In genomic region chr2:219293736-219294201, GRCh38 we compare ENCODE assay signal across 10 cellular contexts. TPM values are rescaled to one million over a fixed set of nuclear protein-coding genes. Genes with fewer than 3 reads are reported as not detected.
DNase-seq lines count a peak whose midpoint lies in the region; ATAC-seq, FAIRE-seq and TF ChIP-seq lines count a peak whose summit lies in the region.
"Had no signal": no experiment of that assay in that cellular context is flagged by ENCODE, and none has a peak within 500 bp of the region (broad histone marks: within the 10 kb centered on the region; RNA-seq: fewer than 3 reads in every experiment).

No MANE protein-coding gene starts in this region.

- H2BK120ac ChIP-seq in H9 (ENCODE audit: low read depth, low read length, poor library complexity, severe bottlenecking): no peak overlapping the region

- peaks cover 6% of the 10 kb centered on the region for H3K23me2 ChIP-seq in H9 (ENCODE audit: insufficient read length, low read depth, low read length, poor library complexity, severe bottlenecking)

- H2BK5ac ChIP-seq in H9 (ENCODE audit: insufficient read length, low read length): no peak overlapping the region

- H3K4me1 Mint-ChIP-seq in H9 (peaks cover 10 to 13% of the 10 kb centered on the region in 2 experiments), astrocyte (ENCODE audit: low read depth, unreplicated experiment) (peaks cover 1% of the 10 kb centered on the region), natural killer cell (peaks cover 6 to 17% of the 10 kb centered on the region in 2 donors)

- no peak overlapping the region for H2AK5ac ChIP-seq in H9 (ENCODE audit: insufficient read length, low read length)

- H3K27me3 ChIP-seq in H9 (ENCODE audit: insufficient read depth, low read length): no peaks in the 10 kb centered on the region; the same call in 1 of the 2 replicates
- no peaks in the 10 kb centered on the region for H3K27me3 ChIP-seq in astrocyte (ENCODE audit: insufficient read depth, low read length)
- H3K27me3 ChIP-seq in MM.1S (replicated peaks; ENCODE audit: insufficient read depth, low read length): peaks cover 24% of the 10 kb centered on the region

- no peak overlapping the region for H2BK12ac ChIP-seq in H9 (ENCODE audit: insufficient read length, low read depth, low read length)

- no peak overlapping the region for H2BK20ac ChIP-seq in H9 (ENCODE audit: low read depth, low read length, poor library complexity, severe bottlenecking)

- H3T11ph ChIP-seq in H9 (ENCODE audit: low read length): no peak overlapping the region

- CTCF ChIA-PET in A549 (lab: Yijun Ruan, JAX): interaction anchor here (0.7 to 16.3 kb wide), 22 partner anchors 9 to 235 kb away, joined by 3 to 540 read pairs (median 16); partner anchors contain the start of genes ABCB6, ANKZF1, ATG9A and CNPPD1

- 92% methylated on average over 5 of the region's 5 CpGs for WGBS in A549 (ENCODE audit: missing lambda C conversion rate)
- WGBS in H9 (ENCODE audit: extremely low coverage, insufficient read length, low lambda C conversion rate): no CpG with 5 or more reads among the region's 5 CpGs

- ATAC-seq in A549: no peak
- ATAC-seq in natural killer cell: no peak
- no peak for ATAC-seq in HG03045 (IDR thresholded peaks at IDR 0.05; ENCODE audit: unreplicated experiment)

- no peaks in the 10 kb centered on the region for H3K9me3 ChIP-seq in A549
- H3K9me3 ChIP-seq in H9 (ENCODE audit: control insufficient read depth, low read depth, low read length): no peaks in the 10 kb centered on the region
- H3K9me3 ChIP-seq in astrocyte (ENCODE audit: insufficient read depth, low read depth, low read length): no peaks in the 10 kb centered on the region
- no peaks in the 10 kb centered on the region for H3K9me3 ChIP-seq in MM.1S (replicated peaks; ENCODE audit: insufficient read depth, low read length)

- intact Hi-C loops in natural killer cell (cut with micrococcal nuclease): no loop called here

- no peak for TF ChIP-seq EP300 in A549 (IDR thresholded peaks at IDR 0.05)

- no peak for TF ChIP-seq RAD21 in A549 (conservative IDR thresholded peaks at IDR 0.05 in 1 of 2, IDR thresholded peaks at IDR 0.05 in 1 of 2)

- no peak overlapping the region for H4K91ac ChIP-seq in H9 (ENCODE audit: insufficient read length, low read depth, low read length)

- no peak overlapping the region for H4K5ac ChIP-seq in H9 (ENCODE audit: insufficient read length, low read depth, low read length)

- H3K79me1 ChIP-seq in H9 (ENCODE audit: insufficient read depth, low read depth, low read length, poor library complexity, severe bottlenecking): no peaks in the 10 kb centered on the region

- peaks cover 0 to 4% (median 2%) of the 10 kb centered on the region in 3 experiments; a peak in 2 of 7 replicates for H3K36me3 Mint-ChIP-seq in H9 (ENCODE audit: insufficient read depth in 1 of 3, low read depth in 3 of 3)
- H3K36me3 Mint-ChIP-seq in astrocyte (ENCODE audit: low read depth, unreplicated experiment): peaks cover 8% of the 10 kb centered on the region
- H3K36me3 Mint-ChIP-seq in natural killer cell: no peaks in the 10 kb centered on the region

- TF ChIP-seq POLR2A in A549 (IDR thresholded peaks at IDR 0.05; ENCODE audit: low read length): no peak

- no peak overlapping the region for H3K18ac ChIP-seq in H9 (ENCODE audit: insufficient read length, low read depth, low read length)

- H2AFZ ChIP-seq in H9 (ENCODE audit: low read length) (no peak overlapping the region), astrocyte (ENCODE audit: low read depth, low read length) (peak overlapping the region; percentile 95), MM.1S (ENCODE audit: low read length) (no peak overlapping the region)

- peak overlapping the region; percentile 81 to 84 for H3K4me3 Mint-ChIP-seq in H9
- H3K4me3 Mint-ChIP-seq in astrocyte (ENCODE audit: unreplicated experiment): peak overlapping the region; percentile 75
- H3K4me3 Mint-ChIP-seq in natural killer cell: peak overlapping the region; percentile 73

- DNase-seq in A549 (ENCODE audit: low read depth in 1 of 2, low spot score in 1 of 2) (no peak), H9 (no peak), astrocyte (ENCODE audit: low read depth) (no peak), natural killer cell (peak; percentile 13), GM19240 (ENCODE audit: insufficient read length, low spot score) (no peak), MM.1S (no peak), inferior parietal cortex (ENCODE audit: extremely low spot score) (no peak)
- DNase-seq: stimulated activated CD4-positive, alpha-beta T cell treated with anti-CD3 and anti-CD28 coated beads, Interleukin-4, amount 100 ng/mL, for 1 hour had no signal

- no peaks in the 10 kb centered on the region for H3K9me2 ChIP-seq in MM.1S (replicated peaks; ENCODE audit: insufficient read depth, low read length)

- peaks cover 26% of the 10 kb centered on the region for H3K4me1 ChIP-seq in A549
- H3K4me1 ChIP-seq in H9 (ENCODE audit: insufficient read depth, low read length): no peaks in the 10 kb centered on the region
- peaks cover 19% of the 10 kb centered on the region for H3K4me1 ChIP-seq in astrocyte (ENCODE audit: insufficient read depth, low read length)
- H3K4me1 ChIP-seq in MM.1S (ENCODE audit: low read length): peaks cover 6% of the 10 kb centered on the region

- TF ChIP-seq CTCF in A549 (IDR thresholded peaks at IDR 0.05): no peak
- no peak for TF ChIP-seq CTCF in H9 (conservative IDR thresholded peaks at IDR 0.05)
- no peak for TF ChIP-seq CTCF in astrocyte (IDR thresholded peaks at IDR 0.05; ENCODE audit: insufficient read depth, low read depth, low read length)
- no peak for TF ChIP-seq CTCF in natural killer cell (IDR thresholded peaks at IDR 0.05)
- no peak for TF ChIP-seq CTCF in MM.1S (IDR thresholded peaks at IDR 0.05; ENCODE audit: low read length)

- H3K36me3 ChIP-seq in astrocyte (ENCODE audit: insufficient read depth, low read length) (no peaks in the 10 kb centered on the region), MM.1S (replicated peaks; ENCODE audit: insufficient read depth, low read length) (no peaks in the 10 kb centered on the region)

- FAIRE-seq in A549 (lab: Jason Lieb, UNC) (no peak), astrocyte (lab: Jason Lieb, UNC) (no peak)

- H3K9me3 Mint-ChIP-seq in H9 (peaks cover 2 to 7% of the 10 kb centered on the region in 2 experiments; a peak in 3 of 5 replicates), astrocyte (ENCODE audit: unreplicated experiment) (no peaks in the 10 kb centered on the region), natural killer cell (no peaks in the 10 kb centered on the region)

- H3K27ac ChIP-seq in A549 (peak overlapping the region; percentile 94 to 99; a peak in 5 of 6 replicates), H9 (ENCODE audit: insufficient read length, low read depth, low read length) (no peak overlapping the region), astrocyte (ENCODE audit: low read depth, low read length) (no peak overlapping the region), MM.1S (ENCODE audit: low read length) (no peak overlapping the region)

- no peak overlapping the region for H3K27ac Mint-ChIP-seq in H9
- H3K27ac Mint-ChIP-seq in astrocyte (ENCODE audit: unreplicated experiment): peak overlapping the region; percentile 56
- peak overlapping the region; percentile 78 to 80 for H3K27ac Mint-ChIP-seq in natural killer cell

- H3K4me2 ChIP-seq in A549: peak overlapping the region; percentile 81; the same call in 2 of the 3 replicates
- H3K4me2 ChIP-seq in H9 (ENCODE audit: insufficient read depth, insufficient read length, low read length): peak overlapping the region; percentile 88
- H3K4me2 ChIP-seq in astrocyte (ENCODE audit: low read length): peak overlapping the region; percentile 85
- no peak overlapping the region for H3K4me2 ChIP-seq in MM.1S (ENCODE audit: low read depth, low read length)

- no peak overlapping the region for H3K56ac ChIP-seq in H9 (ENCODE audit: insufficient read length, low read depth, low read length)

- no peak overlapping the region for H3K4me3 ChIP-seq in A549
- H3K4me3 ChIP-seq in astrocyte (ENCODE audit: insufficient read depth, low read depth, low read length): no peak overlapping the region
- H3K4me3 ChIP-seq in MM.1S (ENCODE audit: low read length): no peak overlapping the region

- H2BK15ac ChIP-seq in H9 (ENCODE audit: low read depth, low read length): no peak overlapping the region

- no peak overlapping the region for H3K23ac ChIP-seq in H9 (ENCODE audit: insufficient read length, low read depth, low read length)

- H4K20me1 ChIP-seq in H9 (ENCODE audit: control insufficient read depth, insufficient read depth, insufficient read length) (no peaks in the 10 kb centered on the region), astrocyte (ENCODE audit: insufficient read depth, low read length) (no peaks in the 10 kb centered on the region), MM.1S (ENCODE audit: insufficient read depth, low read length) (no peaks in the 10 kb centered on the region)

- no peak overlapping the region for H4K8ac ChIP-seq in H9 (replicated peaks; ENCODE audit: insufficient read length, low read depth, low read length)

- H3K79me2 ChIP-seq in H9 (ENCODE audit: insufficient read depth, low read length) (no peaks in the 10 kb centered on the region), astrocyte (ENCODE audit: insufficient read depth, low read length) (no peaks in the 10 kb centered on the region), MM.1S (ENCODE audit: low read length) (no peaks in the 10 kb centered on the region)

- peaks cover 5% of the 10 kb centered on the region; the same call in 1 of the 2 replicates for H3F3A ChIP-seq in MM.1S (ENCODE audit: insufficient read depth, low read length)

- peaks cover 53% of the 10 kb centered on the region for H3K27me3 Mint-ChIP-seq in H9 (ENCODE audit: low read depth)
- peaks cover 2% of the 10 kb centered on the region for H3K27me3 Mint-ChIP-seq in astrocyte (ENCODE audit: low read depth, unreplicated experiment)
- peaks cover 0 to 2% of the 10 kb centered on the region in 2 donors for H3K27me3 Mint-ChIP-seq in natural killer cell (ENCODE audit: low read depth in 2 of 2)

- POLR2A ChIA-PET in A549 (lab: Yijun Ruan, JAX): interaction anchor here (1.1 to 1.4 kb wide), 2 partner anchors 15 to 19 kb away, joined by 4 to 8 read pairs; partner anchors contain the start of gene DNAJB2

- no peak overlapping the region for H3K4ac ChIP-seq in H9 (ENCODE audit: low read depth, low read length)

- no peak overlapping the region for H3K9ac ChIP-seq in H9 (ENCODE audit: extremely low read depth, insufficient read length, low read length)
- H3K9ac ChIP-seq in astrocyte (ENCODE audit: low read length): peak overlapping the region; percentile 77
- no peak overlapping the region for H3K9ac ChIP-seq in MM.1S (ENCODE audit: low read length)

- no peak overlapping the region for H3K14ac ChIP-seq in H9 (ENCODE audit: insufficient read depth, low read length)

RNA-seq across cellular contexts. Expression of gene DNAJB2, which starts 14.6 kb away (rescaled TPM):
- polyA plus RNA-seq in A549 (2011; rRNA removed) (25.6 and 31.0 TPM in 2 replicates), A549 (2017; fragmentation: RNase III; extraction: RNeasy Plus Mini Kit Qiagen cat#74134 plus additional on column Dnase treatment) (37.5 to 55.5 TPM (median 53.7 TPM) in 3 replicates)
- polyA plus RNA-seq in A549 (2012; cell fraction: cytosol; rRNA removed): 36.0 and 37.7 TPM in 2 replicates
- 83.7 and 97.0 TPM in 2 replicates for polyA plus RNA-seq in A549 (2012; cell fraction: nucleus; rRNA removed)
- polyA minus RNA-seq in A549 (2011; rRNA and poly(A)+ RNA removed): 54.2 and 76.6 TPM in 2 replicates
- total RNA-seq in H9 (2021) (32.0 and 34.1 TPM in 2 replicates), astrocyte (49.7 and 53.9 TPM in 2 replicates), natural killer cell (100 to 1,000 TPM in 1 of 3 donors, 10 to 100 TPM in 2; 70.3 to 108 (median 98.3) TPM)

RNA-seq across cellular contexts. Expression of gene PTPRN, which starts 15.4 kb away (rescaled TPM):
- polyA plus RNA-seq in A549 (2011; rRNA removed) (0.44 and 0.62 TPM in 2 replicates), A549 (2017; fragmentation: RNase III; extraction: RNeasy Plus Mini Kit Qiagen cat#74134 plus additional on column Dnase treatment) (0.90 to 1.1 TPM (median 0.97 TPM) in 3 replicates)
- polyA plus RNA-seq in A549 (2012; cell fraction: cytosol; rRNA removed): 0.62 and 1.1 TPM in 2 replicates
- 1.3 and 2.4 TPM in 2 replicates for polyA plus RNA-seq in A549 (2012; cell fraction: nucleus; rRNA removed)
- polyA minus RNA-seq in A549 (2011; rRNA and poly(A)+ RNA removed): 0.88 and 2.8 TPM in 2 replicates
- total RNA-seq in H9 (2021) (6.3 and 6.5 TPM in 2 replicates), astrocyte (76.6 and 88.2 TPM in 2 replicates), natural killer cell (under 1 TPM in 2 of 3 donors, not detected in 1; 0.23 to 0.35 TPM)

RNA-seq across cellular contexts. Expression of gene RESP18, which starts 38.8 kb away (rescaled TPM):
- polyA plus RNA-seq in A549 (2011; rRNA removed) (not detected in 2 replicates), A549 (2017; fragmentation: RNase III; extraction: RNeasy Plus Mini Kit Qiagen cat#74134 plus additional on column Dnase treatment) (not detected in 3 replicates)
- polyA plus RNA-seq in A549 (2012; cell fraction: cytosol; rRNA removed): not detected in 2 replicates
- polyA plus RNA-seq in A549 (2012; cell fraction: nucleus; rRNA removed): not detected in 2 replicates
- polyA minus RNA-seq in A549 (2011; rRNA and poly(A)+ RNA removed): not detected in 2 replicates
- total RNA-seq in H9 (2021) (not detected in 2 replicates), astrocyte (not detected in 2 replicates), natural killer cell (not detected)
- total RNA-seq: mononuclear cell had no signal

RNA-seq across cellular contexts. Expression of gene TUBA4A, which starts 40.1 kb away (rescaled TPM):
- polyA plus RNA-seq in A549 (2011; rRNA removed): 222 and 251 TPM in 2 replicates
- polyA plus RNA-seq in A549 (2012; cell fraction: cytosol; rRNA removed): 659 and 665 TPM in 2 replicates
- 919 and 1,052 TPM in 2 replicates for polyA plus RNA-seq in A549 (2012; cell fraction: nucleus; rRNA removed)
- 450 to 495 TPM (median 462 TPM) in 3 replicates for polyA plus RNA-seq in A549 (2017; fragmentation: RNase III; extraction: RNeasy Plus Mini Kit Qiagen cat#74134 plus additional on column Dnase treatment)
- 153 and 170 TPM in 2 replicates for polyA minus RNA-seq in A549 (2011; rRNA and poly(A)+ RNA removed)
- total RNA-seq in H9 (2021): 25.5 and 27.2 TPM in 2 replicates
- 18.0 and 19.7 TPM in 2 replicates for total RNA-seq in astrocyte
- total RNA-seq in natural killer cell: 100 to 1,000 TPM; 145 to 188 (median 146) TPM

RNA-seq across cellular contexts. Expression of gene TUBA4B, which starts 40.7 kb away (rescaled TPM):
- 0.94 and 1.3 TPM in 2 replicates for polyA plus RNA-seq in A549 (2011; rRNA removed)
- polyA plus RNA-seq in A549 (2012; cell fraction: cytosol; rRNA removed): 1.1 and 1.3 TPM in 2 replicates
- polyA plus RNA-seq in A549 (2012; cell fraction: nucleus; rRNA removed): 0.73 and 0.80 TPM in 2 replicates
- polyA plus RNA-seq in A549 (2017; fragmentation: RNase III; extraction: RNeasy Plus Mini Kit Qiagen cat#74134 plus additional on column Dnase treatment): 0.55 to 0.73 TPM (median 0.71 TPM) in 3 replicates
- polyA minus RNA-seq in A549 (2011; rRNA and poly(A)+ RNA removed): 1.2 and 1.5 TPM in 2 replicates
- not detected in 2 replicates for total RNA-seq in H9 (2021)
- total RNA-seq in astrocyte: not detected in 2 replicates
- not detected for total RNA-seq in natural killer cell
- total RNA-seq: mononuclear cell had no signal

Comparison
In these comparisons a context has a peak if more than half of its experiments do, and no peak if none do; other contexts are left out.
1. H3K27ac ChIP-seq: peak in A549 (2 of 2); none in H9 (single experiment), astrocyte (single experiment) and MM.1S (single experiment).
2. H3K27ac Mint-ChIP-seq: peak in astrocyte (single experiment) and natural killer cell (2 of 2); none in H9 (0 of 3).
3. RNA of gene PTPRN, which starts 15.4 kb away (total RNA-seq): 76.6 to 88.2 TPM in astrocyte; 6.3 to 6.5 TPM in H9 and 0.23 to 0.35 TPM in natural killer cell; every median in the first group is over 10 times any median in the second.
4. Peak in every context shown above with its lines, with median percentiles within 50 percentile points of each other: H3K4me3 Mint-ChIP-seq.